13 cellular contexts compared by ENCODE assay signal in genomic region chr6:31927242-31927867, GRCh38. TPM values are rescaled to one million over a fixed set of nuclear protein-coding genes. Genes with fewer than 3 reads are reported as not detected.
DNase-seq lines count a peak whose midpoint lies in the region; ATAC-seq and TF ChIP-seq lines count a peak whose summit lies in the region.
"Had no signal": no experiment of that assay in that cellular context is flagged by ENCODE, and none has a peak within 500 bp of the region (broad histone marks: within the 10 kb centered on the region; RNA-seq: fewer than 3 reads in every experiment).

C2 (plus strand) TSS chr6:31927717; CDS start chr6:31927753, 36 bp downstream.

- no peaks in the 10 kb centered on the region for H3K36me3 ChIP-seq in ACC112 (ENCODE audit: insufficient read depth, low read length)
- no peaks in the 10 kb centered on the region for H3K36me3 ChIP-seq in iPS-15b (ENCODE audit: control insufficient read depth, insufficient read depth, low read length)

- no peak for TF ChIP-seq CTCF in GM10266 (IDR thresholded peaks at IDR 0.05; ENCODE audit: control insufficient read depth, insufficient read depth, low read depth, missing control alignments)

- no peak within 1 kb of the TSS for H3K4me3 Mint-ChIP-seq in activated CD4-positive, alpha-beta T cell treated with anti-CD3 and anti-CD28 coated beads for 36 hours

- POLR2A ChIA-PET in activated CD4-positive, alpha-beta T cell treated with anti-CD3 and anti-CD28 coated beads for 36 hours (lab: Charles Lee): no interaction called here

- no peaks in the 10 kb centered on the region for H3K79me2 ChIP-seq in ACC112 (ENCODE audit: control insufficient read depth, insufficient read depth, low read length, unreplicated experiment)

- H3K4me1 ChIP-seq in ACC112 (ENCODE audit: control insufficient read depth, insufficient read depth, low read length, unreplicated experiment) (no peaks in the 10 kb centered on the region), iPS-15b (ENCODE audit: control insufficient read depth, insufficient read depth, low read length) (no peaks in the 10 kb centered on the region)

- CTCF ChIA-PET in activated CD4-positive, alpha-beta T cell treated with anti-CD3 and anti-CD28 coated beads for 36 hours (lab: Charles Lee): no interaction called here

- H3K4me3 ChIP-seq in ACC112 (ENCODE audit: low read depth, low read length): peak within 1 kb of the TSS; percentile 15; the same call in 1 of the 2 replicates
- H3K4me3 ChIP-seq in iPS-15b (ENCODE audit: low read depth, low read length): no peak within 1 kb of the TSS

- ATAC-seq in activated CD4-positive, alpha-beta T cell treated with anti-CD3 and anti-CD28 coated beads for 36 hours: no peak

- H3K9ac ChIP-seq in iPS-15b (ENCODE audit: low read depth, low read length): peak within 1 kb of the TSS; percentile 24

- H3K27me3 ChIP-seq in ACC112 (ENCODE audit: insufficient read depth, low read length): no peaks in the 10 kb centered on the region
- no peaks in the 10 kb centered on the region for H3K27me3 ChIP-seq in iPS-15b (ENCODE audit: control insufficient read depth, insufficient read depth, low read length)

- no peak within 1 kb of the TSS for H3K27ac ChIP-seq in ACC112 (ENCODE audit: low read depth, low read length)

- in situ Hi-C loops in SK-MEL-5 (cut with HindIII; ENCODE audit: low pct_unique_long_range_greater_than_20kb, low sequenced_read_pairs): no loop called here

- intact Hi-C loops in posterior vena cava (cut with DNase I): no loop called here
- intact Hi-C loops in activated CD4-positive, alpha-beta T cell treated with anti-CD3 and anti-CD28 coated beads for 36 hours (cut with DNase I, micrococcal nuclease): no loop called here

- H3K9me3 Mint-ChIP-seq in activated CD4-positive, alpha-beta T cell treated with anti-CD3 and anti-CD28 coated beads for 36 hours (ENCODE audit: low read depth): no peaks in the 10 kb centered on the region

- no peaks in the 10 kb centered on the region for H3K36me3 Mint-ChIP-seq in activated CD4-positive, alpha-beta T cell treated with anti-CD3 and anti-CD28 coated beads for 36 hours (ENCODE audit: low read depth)

- peak within 1 kb of the TSS; percentile 32 for H2AFZ ChIP-seq in ACC112 (ENCODE audit: low read length, unreplicated experiment)

- DNase-seq in SK-MEL-5 (ENCODE audit: low read depth, low spot score) (peak; percentile 24), posterior vena cava (ENCODE audit: low spot score) (no peak), GM10266 (ENCODE audit: extremely low spot score) (no peak), foreskin melanocyte (no peak)
- no peak for DNase-seq in activated naive CD4-positive, alpha-beta T cell treated with anti-CD3 and anti-CD28 coated beads, Interleukin-2, amount 50 U/mL, for 16 hours
- DNase-seq in activated CD4-positive, alpha-beta T cell treated with anti-CD3 and anti-CD28 coated beads for 36 hours: no peak
- DNase-seq: activated naive CD4-positive, alpha-beta T cell; caudate nucleus; DMS79; NCI-H1436; NCI-H526 had no signal

- H3K27ac Mint-ChIP-seq in activated CD4-positive, alpha-beta T cell treated with anti-CD3 and anti-CD28 coated beads for 36 hours: no peak within 1 kb of the TSS

- H3K4me1 Mint-ChIP-seq in activated CD4-positive, alpha-beta T cell treated with anti-CD3 and anti-CD28 coated beads for 36 hours: no peaks in the 10 kb centered on the region

- no peaks in the 10 kb centered on the region for H3K9me3 ChIP-seq in iPS-15b (ENCODE audit: control insufficient read depth, insufficient read depth, low read length)

- no peaks in the 10 kb centered on the region for H3K27me3 Mint-ChIP-seq in activated CD4-positive, alpha-beta T cell treated with anti-CD3 and anti-CD28 coated beads for 36 hours

RNA-seq across cellular contexts. Expression of gene C2, which starts in this region (rescaled TPM):
- total RNA-seq in SK-MEL-5 (2014; rRNA removed; shearing (Covaris generic)): 9.4 and 10.1 TPM in 2 replicates
- 20.0 and 28.2 TPM in 2 replicates for polyA plus RNA-seq in SK-MEL-5 (2015; cell fraction: cytosol; rRNA removed)
- polyA plus RNA-seq in SK-MEL-5 (2015; cell fraction: nucleus; rRNA removed): 5.5 and 10.1 TPM in 2 replicates
- 10 to 100 TPM; 14.0 to 59.6 TPM for total RNA-seq in posterior vena cava
- total RNA-seq in activated CD4-positive, alpha-beta T cell treated with anti-CD3 and anti-CD28 coated beads for 36 hours: 1 to 10 TPM in 1 of 2 experiments, under 1 TPM in 1; 0.96 to 1.5 TPM
